9 cellular contexts compared by ENCODE assay signal in genomic region chr7:149774237-149775175, GRCh38. TPM values are rescaled to one million over a fixed set of nuclear protein-coding genes. Genes with fewer than 3 reads are reported as not detected.
A peak's percentile ranks its signal among the peaks of the same experiment; 100 is the strongest.
DNase-seq lines count a peak whose midpoint lies in the region; TF ChIP-seq lines count a peak whose summit lies in the region.
"Had no signal": no experiment of that assay in that cellular context is flagged by ENCODE, and none has a peak within 500 bp of the region (broad histone marks: within the 10 kb centered on the region; RNA-seq: fewer than 3 reads in every experiment).

No MANE protein-coding gene starts in this region.

- no peaks in the 10 kb centered on the region for H3K79me2 ChIP-seq in PC-9 (ENCODE audit: low read depth)

- CTCF ChIA-PET in PC-9 (lab: Charles Lee): interaction anchor here (0.5 to 1.4 kb wide), 3 partner anchors 10 to 28 kb away, joined by 3 to 7 read pairs (median 3); no protein-coding TSS in a partner anchor

- no peak for TF ChIP-seq CTCF in PC-9 (conservative IDR thresholded peaks at IDR 0.05)
- TF ChIP-seq CTCF in fibroblast of the aortic adventitia (IDR thresholded peaks at IDR 0.05; ENCODE audit: insufficient read depth, low read length): no peak

- H3K27me3 ChIP-seq in PC-9 (ENCODE audit: insufficient read depth, low read depth): peaks cover 38% of the 10 kb centered on the region
- no peaks in the 10 kb centered on the region for H3K27me3 ChIP-seq in rectal smooth muscle tissue (ENCODE audit: control insufficient read depth, insufficient read depth, low read length)

- H3K4me1 ChIP-seq in PC-9 (replicated peaks; ENCODE audit: insufficient read depth) (no peaks in the 10 kb centered on the region), rectal smooth muscle tissue (ENCODE audit: control insufficient read depth, insufficient read depth, low read length) (no peaks in the 10 kb centered on the region)

- DNase-seq in NCI-H1105 treated with DMSO at 0.1 percent for 48 hours (lab: John Stamatoyannopoulos, UW) (peak; percentile 22), NCI-H1105 (lab: John Stamatoyannopoulos, UW) (no peak), PC-9 (no peak), fibroblast of the aortic adventitia (ENCODE audit: low read depth) (no peak), NCI-H1930 (lab: John Stamatoyannopoulos, UW) (no peak), SHP77 (lab: John Stamatoyannopoulos, UW) (no peak), HUDEP-2 (lab: John Stamatoyannopoulos, UW; ENCODE audit: unreplicated experiment in 76 of 76) (no peak)
- DNase-seq: NCI-H187 had no signal

- H3K9me3 ChIP-seq in PC-9 (ENCODE audit: insufficient read depth, low read depth): no peaks in the 10 kb centered on the region

- no peaks in the 10 kb centered on the region for H3K9me2 ChIP-seq in PC-9 (ENCODE audit: insufficient read depth)

- peak overlapping the region; percentile 98; the same call in 1 of the 2 replicates for H3K4me2 ChIP-seq in PC-9

- H4K20me1 ChIP-seq in PC-9 (ENCODE audit: insufficient read depth): 0 out of 2 replicates have a peak, but pooled peaks cover 2% of the 10 kb centered on the region

- H3K27ac ChIP-seq in PC-9: no peak overlapping the region
- H3K27ac ChIP-seq in rectal smooth muscle tissue (ENCODE audit: low read depth, low read length): peak overlapping the region; percentile 27

- H3K36me3 ChIP-seq in PC-9 (ENCODE audit: low read depth) (no peaks in the 10 kb centered on the region), rectal smooth muscle tissue (ENCODE audit: control insufficient read depth, insufficient read depth, low read length) (no peaks in the 10 kb centered on the region)

- intact Hi-C loops in PC-9 (cut with micrococcal nuclease; ENCODE audit: unreplicated experiment): no loop called here

- H3K9ac ChIP-seq in rectal smooth muscle tissue (ENCODE audit: low read length): no peak overlapping the region

- POLR2A ChIA-PET in PC-9 (lab: Charles Lee; ENCODE audit: unreplicated experiment): no interaction called here

- H3K4me3 ChIP-seq in PC-9 (peak overlapping the region; percentile 88; the same call in 1 of the 2 replicates), fibroblast of the aortic adventitia (ENCODE audit: low read depth, low read length) (peak overlapping the region; percentile 17), rectal smooth muscle tissue (ENCODE audit: low read length) (no peak overlapping the region)

- H2AFZ ChIP-seq in PC-9: no peak overlapping the region

- peaks cover 12% of the 10 kb centered on the region; the same call in 1 of the 2 replicates for H3F3A ChIP-seq in PC-9 (ENCODE audit: insufficient read depth, low read depth)

- TSS peak; percentile 36 for BruUV-seq in PC-9 (replicated peaks; lab: Mats Ljungman, UMichigan)

RNA-seq across cellular contexts. Expression of gene ZNF467, which starts 1.1 kb away (rescaled TPM):
- total RNA-seq in PC-9 (2021): 6.6 and 10.3 TPM in 2 replicates
- total RNA-seq in fibroblast of the aortic adventitia (ENCODE audit: low replicate concordance): 0.27 and 5.1 TPM in 2 replicates
